In genomic region chr5:98104454-98105188, GRCh38 we compare ENCODE assay signal across 17 cellular contexts.
DNase-seq lines count a peak whose midpoint lies in the region; ATAC-seq and TF ChIP-seq lines count a peak whose summit lies in the region.
"Had no signal": no experiment of that assay in that cellular context is flagged by ENCODE, and none has a peak within 500 bp of the region (broad histone marks: within the 10 kb centered on the region; RNA-seq: fewer than 3 reads in every experiment).

No MANE protein-coding gene starts in this region.

- H3K4me1 ChIP-seq in ACC112 (ENCODE audit: control insufficient read depth, insufficient read depth, low read length, unreplicated experiment) (peaks cover 57% of the 10 kb centered on the region), adipocyte (ENCODE audit: control insufficient read depth, insufficient read depth, low read length) (peaks cover 55% of the 10 kb centered on the region), left lung (no peaks in the 10 kb centered on the region)
- H3K4me1 ChIP-seq: A549 had no signal

- H3K27me3 ChIP-seq in ACC112 (ENCODE audit: insufficient read depth, low read length) (no peaks in the 10 kb centered on the region), adipocyte (replicated peaks; ENCODE audit: control insufficient read depth, insufficient read depth, low read length) (no peaks in the 10 kb centered on the region), left lung (no peaks in the 10 kb centered on the region)

- TF ChIP-seq CTCF in left lung (IDR thresholded peaks at IDR 0.05): no peak

- H3K9me3 ChIP-seq in adipocyte (ENCODE audit: control insufficient read depth, low read length): no peaks in the 10 kb centered on the region
- H3K9me3 ChIP-seq in left lung: no peaks in the 10 kb centered on the region
- H3K9me3 ChIP-seq: A549 had no signal

- H3K27ac ChIP-seq in ACC112 (ENCODE audit: low read depth, low read length): peak overlapping the region; percentile 9; the same call in 1 of the 2 replicates
- H3K27ac ChIP-seq in left lung: no peak overlapping the region
- H3K27ac ChIP-seq: A549, SK-N-MC had no signal

- no peaks in the 10 kb centered on the region for H3K4me1 Mint-ChIP-seq in T-helper 2 cell treated with Interferon-gamma antibody and Interleukin-4, amounts not matched to agents 5 μg/mL and 100 μg/mL, for 36 hours (ENCODE audit: low read depth)

- no peaks in the 10 kb centered on the region for H3K36me3 ChIP-seq in ACC112 (ENCODE audit: insufficient read depth, low read length)
- no peaks in the 10 kb centered on the region for H3K36me3 ChIP-seq in adipocyte (ENCODE audit: control insufficient read depth, insufficient read depth, low read length, severe bottlenecking)
- no peaks in the 10 kb centered on the region for H3K36me3 ChIP-seq in left lung

- H3K79me2 ChIP-seq in ACC112 (ENCODE audit: control insufficient read depth, insufficient read depth, low read length, unreplicated experiment): no peaks in the 10 kb centered on the region

- peak overlapping the region; percentile 75 for H3K9ac ChIP-seq in adipocyte (ENCODE audit: low read length)

- no peaks in the 10 kb centered on the region for H3K27me3 Mint-ChIP-seq in T-helper 2 cell treated with Interferon-gamma antibody and Interleukin-4, amounts not matched to agents 5 μg/mL and 100 μg/mL, for 36 hours (ENCODE audit: low read depth)

- H3K36me3 Mint-ChIP-seq in T-helper 2 cell treated with Interferon-gamma antibody and Interleukin-4, amounts not matched to agents 5 μg/mL and 100 μg/mL, for 36 hours (ENCODE audit: low read depth): no peaks in the 10 kb centered on the region
- H3K36me3 Mint-ChIP-seq: CD8-positive, alpha-beta T cell had no signal

- no peak overlapping the region for H3K4me3 Mint-ChIP-seq in T-helper 2 cell treated with Interferon-gamma antibody and Interleukin-4, amounts not matched to agents 5 μg/mL and 100 μg/mL, for 36 hours
- H3K4me3 Mint-ChIP-seq: CD8-positive, alpha-beta T cell had no signal

- ATAC-seq in left lung: peak; percentile 33
- no peak for ATAC-seq in HG03095 (IDR thresholded peaks at IDR 0.05; ENCODE audit: unreplicated experiment)
- ATAC-seq: A549; CD8-positive, alpha-beta T cell had no signal

- H3K4me3 ChIP-seq in ACC112 (ENCODE audit: low read depth, low read length): no peak overlapping the region
- peak overlapping the region; percentile 20 for H3K4me3 ChIP-seq in adipocyte (ENCODE audit: low read length)
- H3K4me3 ChIP-seq in left lung: no peak overlapping the region
- H3K4me3 ChIP-seq: A549, SK-N-MC had no signal

- no peak overlapping the region for H2AFZ ChIP-seq in ACC112 (ENCODE audit: low read length, unreplicated experiment)

- DNase-seq in MV-4-11 (lab: John Stamatoyannopoulos, UW) (peak; percentile 59), adipocyte (ENCODE audit: low read depth) (no peak), left lung (no peak), NCI-H1417 treated with DMSO at 0.1 percent for 48 hours (lab: John Stamatoyannopoulos, UW) (no peak), SHP77 (lab: John Stamatoyannopoulos, UW) (no peak)
- no peak for DNase-seq in T-helper 2 cell treated with Interferon-gamma antibody and Interleukin-4, amounts not matched to agents 5 μg/mL and 100 μg/mL, for 36 hours (ENCODE audit: low spot score)
- DNase-seq: CD8-positive, alpha-beta T cell; DMS79 treated with DMSO at 0.1 percent for 48 hours; NCI-H1092 treated with DMSO at 0.1 percent for 48 hours; NCI-H1694 treated with DMSO at 0.1 percent for 48 hours; NCI-H446; NCI-H774; RPMI8226 had no signal

- no peaks in the 10 kb centered on the region for H3K9me3 Mint-ChIP-seq in T-helper 2 cell treated with Interferon-gamma antibody and Interleukin-4, amounts not matched to agents 5 μg/mL and 100 μg/mL, for 36 hours

- intact Hi-C loops in left lung (cut with DNase I): no loop called here

- H3K27ac Mint-ChIP-seq in T-helper 2 cell treated with Interferon-gamma antibody and Interleukin-4, amounts not matched to agents 5 μg/mL and 100 μg/mL, for 36 hours: no peak overlapping the region
- H3K27ac Mint-ChIP-seq: CD8-positive, alpha-beta T cell had no signal
